ENCODE assay signal across 8 cellular contexts in the genomic region with DNA sequence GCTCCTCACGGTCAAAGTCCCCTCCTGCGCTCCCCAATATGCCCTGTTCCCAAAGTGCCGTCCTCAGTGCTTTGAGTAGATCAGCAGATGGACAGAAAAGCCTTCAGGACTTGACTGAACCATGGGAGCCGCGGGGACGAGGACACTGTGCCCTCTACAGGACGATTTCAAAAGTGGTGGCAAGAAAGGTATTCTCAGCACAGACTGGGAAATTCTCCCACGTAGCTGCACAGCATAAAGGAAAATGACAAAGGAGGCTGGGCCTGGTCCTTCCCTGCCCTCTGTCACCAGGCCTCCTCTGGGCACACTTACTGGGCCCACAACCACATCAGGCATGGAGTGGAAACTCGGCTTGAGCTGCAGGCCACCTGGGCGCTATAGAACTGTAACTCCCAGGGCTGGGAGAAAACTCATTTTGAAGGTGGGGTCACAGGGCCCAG. TPM values are rescaled to one million over a fixed set of nuclear protein-coding genes. Genes with fewer than 3 reads are reported as not detected.
DNase-seq lines count a peak whose midpoint lies in the region; ATAC-seq and TF ChIP-seq lines count a peak whose summit lies in the region.

No MANE protein-coding gene starts in this region.

- DNase-seq in DMS 273 treated with DMSO at 0.1 percent for 48 hours (lab: John Stamatoyannopoulos, UW) = peak; percentile 55
- peak; percentile 85 for DNase-seq in HT-29 (ENCODE audit: low spot score)
- peak; percentile 57 for DNase-seq in RWPE1 (ENCODE audit: low spot score)
- peak; percentile 67 for DNase-seq in activated naive CD4-positive, alpha-beta T cell treated with anti-CD3 and anti-CD28 coated beads, Interleukin-2, amount 10 ng/mL, durations not matched to agents 7 days and 5 days
- peak; percentile 48 to 88 (median 72) for DNase-seq in head of caudate nucleus
- DNase-seq in pulmonary artery endothelial cell (ENCODE audit: low read depth, low spot score) = peak; percentile 36

- ATAC-seq in GM19463 (IDR thresholded peaks at IDR 0.05; ENCODE audit: unreplicated experiment) = peak; percentile 78
- ATAC-seq in HG03457 (IDR thresholded peaks at IDR 0.05; ENCODE audit: unreplicated experiment) = no peak

- H3K27ac ChIP-seq in RWPE1 = no peak overlapping the region

- POLR2A ChIA-PET in RWPE1 (lab: Yijun Ruan, JAX; ENCODE audit: low non-redundant PET) = interaction anchor here (0.7 kb wide), 1 partner anchor 294 kb away, joined by 3 read pairs; no protein-coding TSS in a partner anchor

- TF ChIP-seq CTCF in RWPE1 (conservative IDR thresholded peaks at IDR 0.05; ENCODE audit: low read depth) = peak; percentile 68

- H3K27ac Mint-ChIP-seq in activated naive CD4-positive, alpha-beta T cell treated with anti-CD3 and anti-CD28 coated beads, Interleukin-2, amount 10 ng/mL, durations not matched to agents 7 days and 5 days = no peak overlapping the region

- intact Hi-C loops in head of caudate nucleus (cut with DNase I) = loop anchor here (5.0 kb wide), 1 partner anchor 97 kb away; no protein-coding TSS in a partner anchor

- H3K36me3 Mint-ChIP-seq in activated naive CD4-positive, alpha-beta T cell treated with anti-CD3 and anti-CD28 coated beads, Interleukin-2, amount 10 ng/mL, durations not matched to agents 7 days and 5 days = no peaks in the 10 kb centered on the region

- no peak overlapping the region for H3K4me3 Mint-ChIP-seq in activated naive CD4-positive, alpha-beta T cell treated with anti-CD3 and anti-CD28 coated beads, Interleukin-2, amount 10 ng/mL, durations not matched to agents 7 days and 5 days

- CTCF ChIA-PET in RWPE1 (lab: Yijun Ruan, JAX) = interaction anchor here (0.6 to 2.6 kb wide), 10 partner anchors 18 to 290 kb away, joined by 3 to 20 read pairs (median 3); no protein-coding TSS in a partner anchor
- CTCF ChIA-PET in activated naive CD4-positive, alpha-beta T cell treated with anti-CD3 and anti-CD28 coated beads, Interleukin-2, amount 10 ng/mL, durations not matched to agents 7 days and 5 days (lab: Charles Lee) = interaction anchor here (0.6 to 8.7 kb wide), 26 partner anchors 9 to 364 kb away, joined by 3 to 175 read pairs (median 4); partner anchors contain the start of gene GOLPH3

- H3K27me3 Mint-ChIP-seq in activated naive CD4-positive, alpha-beta T cell treated with anti-CD3 and anti-CD28 coated beads, Interleukin-2, amount 10 ng/mL, durations not matched to agents 7 days and 5 days = peaks cover 9% of the 10 kb centered on the region

- no peaks in the 10 kb centered on the region for H3K9me3 Mint-ChIP-seq in activated naive CD4-positive, alpha-beta T cell treated with anti-CD3 and anti-CD28 coated beads, Interleukin-2, amount 10 ng/mL, durations not matched to agents 7 days and 5 days

- no peaks in the 10 kb centered on the region for H3K4me1 Mint-ChIP-seq in activated naive CD4-positive, alpha-beta T cell treated with anti-CD3 and anti-CD28 coated beads, Interleukin-2, amount 10 ng/mL, durations not matched to agents 7 days and 5 days

RNA-seq across cellular contexts. Expression of gene MTMR12, which starts 16.7 kb away (rescaled TPM):
- total RNA-seq in HT-29 (2014; rRNA removed; shearing (Covaris generic)) = 10.4 and 13.1 TPM in 2 replicates
- total RNA-seq in pulmonary artery endothelial cell = 31.9 and 36.7 TPM in 2 replicates
